ENCODE assay signal across 8 cellular contexts in the genomic region with DNA sequence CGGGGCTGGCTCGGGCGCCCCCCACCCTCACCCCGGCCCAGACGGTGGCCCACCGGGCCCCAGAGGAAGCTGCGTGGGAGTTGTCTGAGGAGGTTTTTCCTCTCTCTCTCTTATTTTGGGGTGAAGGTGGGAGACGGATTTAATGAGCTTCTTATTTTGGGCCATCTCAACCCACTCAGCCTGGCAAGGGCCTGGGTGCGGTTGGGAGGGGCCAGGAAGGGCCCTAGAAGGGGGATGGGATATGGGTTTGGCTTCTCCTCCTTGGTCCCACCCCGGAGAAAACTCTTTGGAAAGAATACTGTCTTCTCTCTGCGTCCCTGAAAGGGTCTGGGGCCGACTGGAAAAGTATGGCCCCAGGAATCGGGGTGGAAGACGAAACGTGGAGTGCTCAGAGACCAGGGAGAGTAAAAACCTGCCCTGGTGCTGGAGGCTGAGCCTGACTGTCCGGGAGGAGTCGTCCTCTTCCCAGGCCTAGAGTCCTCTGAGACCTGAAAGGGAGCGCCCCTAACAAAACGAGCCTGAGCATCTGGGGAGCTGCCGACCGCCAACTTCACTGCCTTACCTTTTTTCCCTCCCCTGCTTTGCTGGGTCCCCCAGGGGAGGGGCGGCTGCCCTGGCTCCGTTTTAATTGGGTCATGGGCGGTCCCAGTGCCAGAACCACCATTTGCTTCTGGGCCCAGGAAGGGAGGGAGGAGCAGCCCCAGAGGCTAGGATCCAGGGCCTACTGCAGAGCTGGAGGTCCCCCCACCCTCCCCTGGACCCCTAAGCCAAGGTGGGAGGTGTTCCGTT. TPM values are rescaled to one million over a fixed set of nuclear protein-coding genes. Genes with fewer than 3 reads are reported as not detected.
A peak's percentile ranks its signal among the peaks of the same experiment; 100 is the strongest.
DNase-seq lines count a peak whose midpoint lies in the region; ATAC-seq and TF ChIP-seq lines count a peak whose summit lies in the region.

No MANE protein-coding gene starts in this region.

- TF ChIP-seq CTCF in HFFc6 (IDR thresholded peaks at IDR 0.05) (no peak), astrocyte of the cerebellum (IDR thresholded peaks at IDR 0.05; ENCODE audit: low read depth, low read length, missing control alignments) (no peak)

- H3K9me3 Mint-ChIP-seq in HFFc6 = no peaks in the 10 kb centered on the region
- no peaks in the 10 kb centered on the region for H3K9me3 Mint-ChIP-seq in stimulated activated memory B cell treated with anti-CD40 and anti-IgM and Interleukin-4, amounts not matched to agents 10 μg/mL and 1 μg/mL and 100 μg/mL, for 72 hours

- H3K4me3 Mint-ChIP-seq in HFFc6 = peak overlapping the region; percentile 99
- peak overlapping the region; percentile 89 for H3K4me3 Mint-ChIP-seq in stimulated activated memory B cell treated with anti-CD40 and anti-IgM and Interleukin-4, amounts not matched to agents 10 μg/mL and 1 μg/mL and 100 μg/mL, for 72 hours

- H3K4me1 Mint-ChIP-seq in HFFc6 (ENCODE audit: low read depth) = peaks cover 44% of the 10 kb centered on the region
- H3K4me1 Mint-ChIP-seq in stimulated activated memory B cell treated with anti-CD40 and anti-IgM and Interleukin-4, amounts not matched to agents 10 μg/mL and 1 μg/mL and 100 μg/mL, for 72 hours = peaks cover 19% of the 10 kb centered on the region

- in situ Hi-C loops in astrocyte of the cerebellum (cut with HindIII; ENCODE audit: low sequenced_read_pairs) (no loop called here), G401 (cut with HindIII; ENCODE audit: low sequenced_read_pairs) (no loop called here)

- H3K9me3 ChIP-seq in iPS-18c (ENCODE audit: control insufficient read depth, insufficient read depth, low read length) = no peaks in the 10 kb centered on the region

- H3K4me3 ChIP-seq in astrocyte of the cerebellum (ENCODE audit: low read depth, low read length) (peak overlapping the region; percentile 98), iPS-18c (ENCODE audit: insufficient read depth, low read depth, low read length) (peak overlapping the region; percentile 93)

- H3K27ac Mint-ChIP-seq in HFFc6 = peak overlapping the region; percentile 93
- H3K27ac Mint-ChIP-seq in stimulated activated memory B cell treated with anti-CD40 and anti-IgM and Interleukin-4, amounts not matched to agents 10 μg/mL and 1 μg/mL and 100 μg/mL, for 72 hours = peak overlapping the region; percentile 88

- no peak for ATAC-seq in stimulated activated memory B cell treated with anti-CD40 and anti-IgM and Interleukin-4, amounts not matched to agents 10 μg/mL and 1 μg/mL and 100 μg/mL, for 72 hours
- ATAC-seq in HG03521 (IDR thresholded peaks at IDR 0.05; ENCODE audit: unreplicated experiment) = no peak

- peak; percentile 42 for DNase-seq in HFFc6
- no peak for DNase-seq in astrocyte of the cerebellum (ENCODE audit: low read depth)
- no peak for DNase-seq in activated CD8-positive, alpha-beta memory T cell treated with anti-CD3 and anti-CD28 coated beads, Interleukin-2, amount 50 U/mL, for 4 hours
- no peak for DNase-seq in G401 (ENCODE audit: low spot score)
- DNase-seq in HuH-7.5 (ENCODE audit: low spot score) = no peak

- peaks cover 38% of the 10 kb centered on the region for H3K36me3 Mint-ChIP-seq in HFFc6 (ENCODE audit: low read depth)
- H3K36me3 Mint-ChIP-seq in stimulated activated memory B cell treated with anti-CD40 and anti-IgM and Interleukin-4, amounts not matched to agents 10 μg/mL and 1 μg/mL and 100 μg/mL, for 72 hours = peaks cover 18% of the 10 kb centered on the region

- H3K27me3 Mint-ChIP-seq in HFFc6 (ENCODE audit: insufficient read depth) = peaks cover 2% of the 10 kb centered on the region
- H3K27me3 Mint-ChIP-seq in stimulated activated memory B cell treated with anti-CD40 and anti-IgM and Interleukin-4, amounts not matched to agents 10 μg/mL and 1 μg/mL and 100 μg/mL, for 72 hours = peaks cover 29% of the 10 kb centered on the region

RNA-seq across cellular contexts. Expression of a gene that starts 1.6 kb away (rescaled TPM):
- total RNA-seq in HFFc6 (2021; fragmentation: NEBNext Ultra II Directional; extraction: Animal tissue kit (Norgen Biotek cat#: 25700)) = 100 to 1,000 TPM; 284 to 322 (median 298) TPM
- total RNA-seq in G401 (2014; rRNA removed; shearing (Covaris generic)) = 294 and 298 TPM in 2 replicates

RNA-seq across cellular contexts. Expression of a gene that starts 8.3 kb away (rescaled TPM):
- 100 to 1,000 TPM; 135 to 195 (median 167) TPM for total RNA-seq in HFFc6 (2021; fragmentation: NEBNext Ultra II Directional; extraction: Animal tissue kit (Norgen Biotek cat#: 25700))
- 77.9 and 133 TPM in 2 replicates for total RNA-seq in G401 (2014; rRNA removed; shearing (Covaris generic))

RNA-seq across cellular contexts. Expression of a gene that starts 22.7 kb away (rescaled TPM):
- total RNA-seq in HFFc6 (2021; fragmentation: NEBNext Ultra II Directional; extraction: Animal tissue kit (Norgen Biotek cat#: 25700)) = 1 to 10 TPM in 1 of 6 experiments, under 1 TPM in 5; 0.31 to 1.3 (median 0.56) TPM
- 27.3 and 28.1 TPM in 2 replicates for total RNA-seq in G401 (2014; rRNA removed; shearing (Covaris generic))

RNA-seq across cellular contexts. Expression of a gene that starts 33.6 kb away (rescaled TPM):
- 100 to 1,000 TPM; 168 to 226 (median 186) TPM for total RNA-seq in HFFc6 (2021; fragmentation: NEBNext Ultra II Directional; extraction: Animal tissue kit (Norgen Biotek cat#: 25700))
- 37.1 and 41.5 TPM in 2 replicates for total RNA-seq in G401 (2014; rRNA removed; shearing (Covaris generic))

RNA-seq across cellular contexts. Expression of a gene that starts 45.1 kb away (rescaled TPM):
- total RNA-seq in HFFc6 (2021; fragmentation: NEBNext Ultra II Directional; extraction: Animal tissue kit (Norgen Biotek cat#: 25700)) = under 1 TPM in 4 of 6 experiments, not detected in 2; 0.09 to 0.17 (median 0.14) TPM
- not detected in 2 replicates for total RNA-seq in G401 (2014; rRNA removed; shearing (Covaris generic))

Comparison
In these comparisons a context has a peak if more than half of its experiments do, and no peak if none do; other contexts are left out.
1. RNA of a gene that starts 22.7 kb away (total RNA-seq): 27.3 to 28.1 TPM in G401; 0.31 to 1.3 TPM in HFFc6; every median in the first group is over 10 times any median in the second.